In genomic region chr10:103350175-103350521, GRCh38 we compare ENCODE assay signal across 8 cellular contexts. TPM values are rescaled to one million over a fixed set of nuclear protein-coding genes. Genes with fewer than 3 reads are reported as not detected.
DNase-seq lines count a peak whose midpoint lies in the region; ATAC-seq and TF ChIP-seq lines count a peak whose summit lies in the region.

No MANE protein-coding gene starts in this region.

- intact Hi-C loops in dendritic cell treated with granulocyte-macrophage colony-stimulating factor and Interleukin-4, amounts not matched to agents 40 ng/mL and 50 ng/mL, for 4 days (cut with micrococcal nuclease) = loop anchor here (2.0 kb wide), 1 partner anchor 17 kb away; the partner anchor contains the start of gene TAF5
- intact Hi-C loops in natural killer cell (cut with micrococcal nuclease) = loop anchor here (2.0 kb wide), 1 partner anchor 17 kb away; the partner anchor contains the start of gene TAF5

- peaks cover 2% of the 10 kb centered on the region for H3K36me3 ChIP-seq in BJ (ENCODE audit: control insufficient read depth, insufficient read depth, low read length)

- H3K4me1 Mint-ChIP-seq in dendritic cell treated with granulocyte-macrophage colony-stimulating factor and Interleukin-4, amounts not matched to agents 40 ng/mL and 50 ng/mL, for 4 days (ENCODE audit: low read depth) = peaks cover 5% of the 10 kb centered on the region
- peaks cover 0 to 5% of the 10 kb centered on the region in 2 donors for H3K4me1 Mint-ChIP-seq in natural killer cell

- peaks cover 30% of the 10 kb centered on the region for H3K36me3 Mint-ChIP-seq in dendritic cell treated with granulocyte-macrophage colony-stimulating factor and Interleukin-4, amounts not matched to agents 40 ng/mL and 50 ng/mL, for 4 days (ENCODE audit: low read depth)
- H3K36me3 Mint-ChIP-seq in natural killer cell = no peaks in the 10 kb centered on the region

- peak overlapping the region; percentile 99 for H3K4me3 Mint-ChIP-seq in dendritic cell treated with granulocyte-macrophage colony-stimulating factor and Interleukin-4, amounts not matched to agents 40 ng/mL and 50 ng/mL, for 4 days
- peak overlapping the region; percentile 89 for H3K4me3 Mint-ChIP-seq in natural killer cell

- TF ChIP-seq CTCF in BJ (IDR thresholded peaks at IDR 0.05; ENCODE audit: insufficient read depth, low read depth, low read length) = no peak
- no peak for TF ChIP-seq CTCF in natural killer cell (IDR thresholded peaks at IDR 0.05)

- ATAC-seq in natural killer cell = no peak

- H3K27ac Mint-ChIP-seq in dendritic cell treated with granulocyte-macrophage colony-stimulating factor and Interleukin-4, amounts not matched to agents 40 ng/mL and 50 ng/mL, for 4 days = peak overlapping the region; percentile 91
- H3K27ac Mint-ChIP-seq in natural killer cell = peak overlapping the region in 1 of 2 donors; percentile 91

- H3K9me3 Mint-ChIP-seq in dendritic cell treated with granulocyte-macrophage colony-stimulating factor and Interleukin-4, amounts not matched to agents 40 ng/mL and 50 ng/mL, for 4 days = no peaks in the 10 kb centered on the region
- no peaks in the 10 kb centered on the region for H3K9me3 Mint-ChIP-seq in natural killer cell

- H3K27me3 ChIP-seq in BJ (ENCODE audit: control insufficient read depth, insufficient read depth, low read length) = no peaks in the 10 kb centered on the region

- H3K27me3 Mint-ChIP-seq in dendritic cell treated with granulocyte-macrophage colony-stimulating factor and Interleukin-4, amounts not matched to agents 40 ng/mL and 50 ng/mL, for 4 days = no peaks in the 10 kb centered on the region
- no peaks in the 10 kb centered on the region for H3K27me3 Mint-ChIP-seq in natural killer cell (ENCODE audit: low read depth in 2 of 2)

- DNase-seq in BJ (ENCODE audit: low read depth) (no peak), natural killer cell (no peak), retina (no peak), COLO829 (ENCODE audit: low spot score) (no peak), NCI-H2029 (lab: John Stamatoyannopoulos, UW) (no peak)
- no peak for DNase-seq in Jurkat, Clone E6-1 (ENCODE audit: low read depth, low spot score)
- DNase-seq in central memory CD4-positive, alpha-beta T cell = no peak

- CTCF ChIA-PET in BJ (lab: Yijun Ruan, JAX) = interaction anchor here (2.0 kb wide), 1 partner anchor 16 kb away, joined by 12 read pairs; no protein-coding TSS in a partner anchor

- H3K4me3 ChIP-seq in BJ (ENCODE audit: low read depth, low read length) = peak overlapping the region; percentile 74
- peak overlapping the region; percentile 75 for H3K4me3 ChIP-seq in Jurkat, Clone E6-1 (ENCODE audit: low read length)

- POLR2A ChIA-PET in BJ (lab: Charles Lee) = no interaction called here

RNA-seq across cellular contexts. Expression of gene PCGF6, which starts 0.8 kb away (rescaled TPM):
- 3.5 and 7.1 TPM in 2 replicates for polyA plus RNA-seq in BJ (2011; rRNA removed)
- 1.8 and 2.3 TPM in 2 replicates for polyA minus RNA-seq in BJ (2011; rRNA and poly(A)+ RNA removed)
- polyA plus RNA-seq in Jurkat, Clone E6-1 (2012; ENCODE audit: insufficient read depth, insufficient read length) = 13.2 TPM
- 1 to 10 TPM; 5.1 to 8.1 (median 7.1) TPM for total RNA-seq in natural killer cell

RNA-seq across cellular contexts. Expression of gene TAF5, which starts 17.6 kb away (rescaled TPM):
- polyA plus RNA-seq in BJ (2011; rRNA removed) = 1.5 and 2.5 TPM in 2 replicates
- polyA minus RNA-seq in BJ (2011; rRNA and poly(A)+ RNA removed) = 1.3 TPM in 2 replicates
- 12.9 TPM for polyA plus RNA-seq in Jurkat, Clone E6-1 (2012; ENCODE audit: insufficient read depth, insufficient read length)
- total RNA-seq in natural killer cell = 1 to 10 TPM; 3.6 to 8.8 (median 6.3) TPM

RNA-seq across cellular contexts. Expression of gene ATP5MK, which starts 46.1 kb away (rescaled TPM):
- polyA plus RNA-seq in BJ (2011; rRNA removed) = 170 and 324 TPM in 2 replicates
- 14.5 and 22.7 TPM in 2 replicates for polyA minus RNA-seq in BJ (2011; rRNA and poly(A)+ RNA removed)
- polyA plus RNA-seq in Jurkat, Clone E6-1 (2012; ENCODE audit: insufficient read depth, insufficient read length) = 673 TPM
- total RNA-seq in natural killer cell = 100 to 1,000 TPM; 121 to 157 (median 154) TPM

RNA-seq across cellular contexts. Expression of gene PDCD11, which starts 46.3 kb away (rescaled TPM):
- polyA plus RNA-seq in BJ (2011; rRNA removed) = 15.1 and 17.0 TPM in 2 replicates
- polyA minus RNA-seq in BJ (2011; rRNA and poly(A)+ RNA removed) = 33.3 and 35.3 TPM in 2 replicates
- polyA plus RNA-seq in Jurkat, Clone E6-1 (2012; ENCODE audit: insufficient read depth, insufficient read length) = 28.4 TPM
- total RNA-seq in natural killer cell = 10 to 100 TPM; 25.5 to 30.9 (median 29.5) TPM
